ENCODE assay signal across 22 cellular contexts in the genomic region with DNA sequence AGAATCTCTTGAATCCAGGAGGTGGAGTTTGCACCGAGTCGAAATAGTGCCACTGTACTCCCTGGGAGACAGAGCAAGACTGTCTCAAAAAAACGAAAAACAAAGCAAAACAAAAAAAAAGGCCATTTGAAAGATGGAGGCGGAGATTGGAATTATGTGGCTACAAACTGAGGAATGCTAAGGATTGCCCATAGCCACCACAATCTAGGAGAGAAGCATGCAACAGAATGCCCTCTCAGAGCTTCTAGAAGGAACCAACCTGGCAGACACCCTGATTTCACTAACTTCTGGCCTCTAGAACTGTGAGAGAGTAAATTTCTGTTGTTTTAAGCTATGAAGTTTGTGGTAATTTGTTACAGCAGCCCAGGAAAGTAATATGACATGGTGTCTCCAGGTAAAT. TPM values are rescaled to one million over a fixed set of nuclear protein-coding genes. Genes with fewer than 3 reads are reported as not detected.
DNase-seq lines count a peak whose midpoint lies in the region; ATAC-seq and TF ChIP-seq lines count a peak whose summit lies in the region.
"Had no signal": no experiment of that assay in that cellular context is flagged by ENCODE, and none has a peak within 500 bp of the region (broad histone marks: within the 10 kb centered on the region; RNA-seq: fewer than 3 reads in every experiment).

No MANE protein-coding gene starts in this region.

- in situ Hi-C loops in IMR-90 (cut with MboI; ENCODE audit: low sequenced_read_pairs): no loop called here

- TF ChIP-seq CTCF in IMR-90 (conservative IDR thresholded peaks at IDR 0.05; ENCODE audit: low read depth, low read length): no peak
- no peak for TF ChIP-seq CTCF in vagina (IDR thresholded peaks at IDR 0.05)
- no peak for TF ChIP-seq CTCF in upper lobe of left lung (IDR thresholded peaks at IDR 0.05)

- H3K4me3 Mint-ChIP-seq in activated T-cell treated with anti-CD3 and anti-CD28 coated beads, Interleukin-2, amount 50 U/mL, for 72 hours: no peak overlapping the region
- H3K4me3 Mint-ChIP-seq: CD4-positive, alpha-beta T cell had no signal

- no peak overlapping the region for H2AK5ac ChIP-seq in IMR-90 (ENCODE audit: low read depth, low read length)

- no CpG with 5 or more reads among the region's 4 CpGs for WGBS in IMR-90 (ENCODE audit: extremely low coverage in 2 of 2, insufficient read length in 1 of 2), 2 experiments
- 90 to 92% methylated on average over 4 of the region's 4 CpGs for WGBS in upper lobe of left lung, 2 donors

- H3K4ac ChIP-seq in IMR-90 (ENCODE audit: low read depth, low read length): no peak overlapping the region

- CTCF ChIA-PET in IMR-90 (lab: Yijun Ruan, JAX): no interaction called here

- H2BK15ac ChIP-seq in IMR-90 (ENCODE audit: low read depth, low read length): no peak overlapping the region

- no peak for TF ChIP-seq POLR2A in IMR-90 (IDR thresholded peaks at IDR 0.05; ENCODE audit: low read depth, low read length)
- TF ChIP-seq POLR2A in vagina (IDR thresholded peaks at IDR 0.05): no peak
- TF ChIP-seq POLR2A in upper lobe of left lung (IDR thresholded peaks at IDR 0.05): no peak

- H3K27ac Mint-ChIP-seq in activated T-cell treated with anti-CD3 and anti-CD28 coated beads, Interleukin-2, amount 50 U/mL, for 72 hours: peak overlapping the region; percentile 10
- H3K27ac Mint-ChIP-seq: CD4-positive, alpha-beta T cell had no signal

- H3K9me1 ChIP-seq in IMR-90 (ENCODE audit: insufficient read depth, low read length): peaks cover 3% of the 10 kb centered on the region; the same call in 1 of the 2 replicates

- H3K4me1 ChIP-seq in IMR-90 (ENCODE audit: control insufficient read depth, insufficient read depth, low read length) (no peaks in the 10 kb centered on the region), vagina (no peaks in the 10 kb centered on the region), upper lobe of left lung (no peaks in the 10 kb centered on the region)
- H3K4me1 ChIP-seq: BLaER1 treated with 17β-estradiol and CSF1 and Interleukin-3, amounts not matched to agents 10 nM and 100 nM; SJCRH30 had no signal

- H4K91ac ChIP-seq in IMR-90 (ENCODE audit: insufficient read depth, low read depth, low read length): no peak overlapping the region

- H2BK5ac ChIP-seq in IMR-90 (ENCODE audit: low read depth, low read length, poor library complexity, severe bottlenecking): no peak overlapping the region

- H3K9ac ChIP-seq in IMR-90 (ENCODE audit: low read depth, low read length): no peak overlapping the region
- H3K9ac ChIP-seq: BLaER1 treated with 17β-estradiol and CSF1 and Interleukin-3, amounts not matched to agents 10 nM and 100 nM had no signal

- H3K4me2 ChIP-seq in IMR-90 (ENCODE audit: low read depth, low read length): no peak overlapping the region
- H3K4me2 ChIP-seq: BLaER1 treated with 17β-estradiol and CSF1 and Interleukin-3, amounts not matched to agents 10 nM and 100 nM; PC-9 had no signal

- no peak overlapping the region for H3K18ac ChIP-seq in IMR-90 (ENCODE audit: low read depth, low read length)

- H3K4me3 ChIP-seq in IMR-90 (ENCODE audit: insufficient read depth, low read depth, low read length) (no peak overlapping the region), vagina (no peak overlapping the region), upper lobe of left lung (no peak overlapping the region)
- H3K4me3 ChIP-seq: BLaER1 treated with 17β-estradiol and CSF1 and Interleukin-3, amounts not matched to agents 10 nM and 100 nM; MG63; PC-9; SJCRH30 had no signal

- H3K56ac ChIP-seq in IMR-90 (ENCODE audit: extremely low read depth, insufficient read depth, low read length): no peak overlapping the region

- no peak overlapping the region for H3K23ac ChIP-seq in IMR-90 (ENCODE audit: low read depth, low read length)

- ATAC-seq in activated T-cell treated with anti-CD3 and anti-CD28 coated beads, Interleukin-2, amount 50 U/mL, for 72 hours (replicated peaks in 1 of 2): no peak
- ATAC-seq in IMR-90 (ENCODE audit: low read depth) (peak; percentile 29; the same call in 1 of the 2 replicates), upper lobe of left lung (ENCODE audit: low FRiP score in 2 of 2) (no peak)
- ATAC-seq: HCT116, Right ventricle myocardium inferior, SK-N-SH treated with all-trans-retinoic acid at 6 μM for 48 hours had no signal

- no peak for TF ChIP-seq EP300 in upper lobe of left lung (IDR thresholded peaks at IDR 0.05)

- no peak overlapping the region for H4K5ac ChIP-seq in IMR-90 (ENCODE audit: low read depth, low read length)

- no peak overlapping the region for H2AK9ac ChIP-seq in IMR-90 (replicated peaks; ENCODE audit: low read depth, low read length, poor library complexity)

- no peak overlapping the region for H2BK120ac ChIP-seq in IMR-90 (ENCODE audit: low read depth, low read length)

- no peaks in the 10 kb centered on the region for H3K9me3 Mint-ChIP-seq in activated T-cell treated with anti-CD3 and anti-CD28 coated beads, Interleukin-2, amount 50 U/mL, for 72 hours
- H3K9me3 Mint-ChIP-seq: CD4-positive, alpha-beta T cell had no signal

- H3K27me3 Mint-ChIP-seq in activated T-cell treated with anti-CD3 and anti-CD28 coated beads, Interleukin-2, amount 50 U/mL, for 72 hours (ENCODE audit: low read depth): no peaks in the 10 kb centered on the region
- H3K27me3 Mint-ChIP-seq: CD4-positive, alpha-beta T cell had no signal

- intact Hi-C loops in IMR-90 (cut with micrococcal nuclease): no loop called here
- intact Hi-C loops in vagina (cut with DNase I): no loop called here

- H3K4me1 Mint-ChIP-seq in activated T-cell treated with anti-CD3 and anti-CD28 coated beads, Interleukin-2, amount 50 U/mL, for 72 hours (ENCODE audit: low read depth): no peaks in the 10 kb centered on the region

- H2AFZ ChIP-seq in IMR-90 (replicated peaks; ENCODE audit: low read length, poor library complexity): no peak overlapping the region
- H2AFZ ChIP-seq: PC-9 had no signal

- no peak for DNase-seq in activated T-cell treated with anti-CD3 and anti-CD28 coated beads, Interleukin-2, amount 50 U/mL, for 72 hours
- no peak for DNase-seq in activated T-cell treated with anti-CD3 and anti-CD28 coated beads for 4 hours
- DNase-seq in IMR-90: no peak
- peak; percentile 72 for DNase-seq in fibroblast of peridontal ligament (ENCODE audit: extremely low read depth)
- no peak for DNase-seq in SW480 (ENCODE audit: low spot score)
- no peak for DNase-seq in cortex of kidney (lab: John Stamatoyannopoulos, UW)
- no peak for DNase-seq in vagina (ENCODE audit: extremely low spot score in 2 of 2)
- DNase-seq in upper lobe of left lung: no peak
- DNase-seq: AML-193; CD4-positive, alpha-beta T cell; DMS53; KBM-7; MG63; NCI-H2029; NCI-H526 treated with DMSO at 0.1 percent for 48 hours; PC-9; SJCRH30 had no signal

- H3K36me3 ChIP-seq in IMR-90 (ENCODE audit: control insufficient read depth, insufficient read depth, low read length) (no peaks in the 10 kb centered on the region), vagina (no peaks in the 10 kb centered on the region), upper lobe of left lung (no peaks in the 10 kb centered on the region)
- H3K36me3 ChIP-seq: BLaER1 treated with 17β-estradiol and CSF1 and Interleukin-3, amounts not matched to agents 10 nM and 100 nM; MG63; SJCRH30 had no signal

- no TSS peak for BruUV-seq in IMR-90 (replicated peaks; lab: Mats Ljungman, UMichigan)

- H3K27ac ChIP-seq in IMR-90 (ENCODE audit: insufficient read depth, low read length) (no peak overlapping the region), vagina (no peak overlapping the region), upper lobe of left lung (no peak overlapping the region)
- H3K27ac ChIP-seq: 22Rv1; BLaER1 treated with 17β-estradiol and CSF1 and Interleukin-3, amounts not matched to agents 10 nM and 100 nM; PC-9; SJCRH30 had no signal

- POLR2A ChIA-PET in IMR-90 (lab: Charles Lee; ENCODE audit: unreplicated experiment): no interaction called here

- dilution Hi-C loops in IMR-90 (cut with HindIII; ENCODE audit: low sequenced_read_pairs, unreplicated experiment): no loop called here

- H3K27me3 ChIP-seq in IMR-90 (ENCODE audit: control insufficient read depth, insufficient read depth, low read length) (no peaks in the 10 kb centered on the region), vagina (no peaks in the 10 kb centered on the region), upper lobe of left lung (no peaks in the 10 kb centered on the region)
- H3K27me3 ChIP-seq: BLaER1 treated with 17β-estradiol and CSF1 and Interleukin-3, amounts not matched to agents 10 nM and 100 nM; MG63; SJCRH30 had no signal

- no peak overlapping the region for H3K14ac ChIP-seq in IMR-90 (replicated peaks; ENCODE audit: low read depth, low read length)

- no peak overlapping the region for H2BK20ac ChIP-seq in IMR-90 (ENCODE audit: low read depth, low read length)

- no peaks in the 10 kb centered on the region for H4K20me1 ChIP-seq in IMR-90 (ENCODE audit: insufficient read depth, low read length)
- H4K20me1 ChIP-seq: BLaER1 treated with 17β-estradiol and CSF1 and Interleukin-3, amounts not matched to agents 10 nM and 100 nM had no signal

- H3K36me3 Mint-ChIP-seq in activated T-cell treated with anti-CD3 and anti-CD28 coated beads, Interleukin-2, amount 50 U/mL, for 72 hours (ENCODE audit: insufficient read depth in 2 of 2): no peaks in the 10 kb centered on the region

- TF ChIP-seq RAD21 in IMR-90 (IDR thresholded peaks at IDR 0.05; ENCODE audit: low read length): no peak

- H3K9me3 ChIP-seq in IMR-90 (ENCODE audit: control insufficient read depth, insufficient read depth, low read length) (no peaks in the 10 kb centered on the region), vagina (no peaks in the 10 kb centered on the region), upper lobe of left lung (no peaks in the 10 kb centered on the region)
- H3K9me3 ChIP-seq: BLaER1 treated with 17β-estradiol and CSF1 and Interleukin-3, amounts not matched to agents 10 nM and 100 nM; MG63; SJCRH30 had no signal

- H4K8ac ChIP-seq in IMR-90 (ENCODE audit: low read depth in 2 of 2, low read length in 2 of 2): no peak overlapping the region

- H3K79me1 ChIP-seq in IMR-90 (ENCODE audit: low read depth in 1 of 2, low read length in 2 of 2): no peaks in the 10 kb centered on the region

TF ChIP-seq in IMR-90, 13 proteins besides CTCF, POLR2A, EP300 and RAD21 (continues in another document):
- no peak for TF ChIP-seq RFX5 (IDR thresholded peaks at IDR 0.05; ENCODE audit: low read depth, low read length)

RNA-seq across cellular contexts. Expression of a gene that starts 50.1 kb away (rescaled TPM):
- 100 to 1,000 TPM; 117 to 124 TPM for total RNA-seq in activated T-cell treated with anti-CD3 and anti-CD28 coated beads, Interleukin-2, amount 50 U/mL, for 72 hours
- 163 and 183 TPM in 2 replicates for total RNA-seq in IMR-90 (2012; rRNA removed)
- 111 and 126 TPM in 2 replicates for polyA plus RNA-seq in IMR-90 (2012; rRNA removed)
- 25.4 and 30.9 TPM in 2 replicates for polyA plus RNA-seq in IMR-90 (2012; cell fraction: cytosol; rRNA removed)
- polyA plus RNA-seq in IMR-90 (2012; cell fraction: nucleus; rRNA removed; ENCODE audit: low replicate concordance): 79.3 and 765 TPM in 2 replicates
- 99.2 TPM for total RNA-seq in vagina
- total RNA-seq in upper lobe of left lung: 100 to 1,000 TPM in 1 of 6 donors, 10 to 100 TPM in 5; 55.2 to 126 (median 68.8) TPM
